14 cellular contexts compared by ENCODE assay signal in the genomic region with DNA sequence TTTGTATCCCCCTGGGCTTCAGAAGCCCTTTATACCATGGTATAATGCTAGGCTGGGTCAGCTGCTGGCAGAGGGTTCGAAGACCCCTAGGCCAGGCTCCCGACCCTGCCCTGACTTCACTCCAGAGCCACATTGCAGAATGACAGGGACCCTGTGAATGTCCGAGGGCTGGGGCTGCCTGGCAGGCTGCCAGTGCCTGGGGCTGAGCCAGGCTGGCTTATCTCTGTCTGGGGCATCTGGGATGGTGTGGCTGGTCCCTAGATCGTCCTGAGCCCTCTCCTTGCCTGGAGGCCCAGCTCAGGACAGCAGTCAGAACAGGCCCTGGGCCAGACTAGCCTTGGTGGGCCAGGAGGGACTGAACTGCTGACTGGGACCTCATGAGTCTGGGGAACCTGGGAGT. TPM values are rescaled to one million over a fixed set of nuclear protein-coding genes. Genes with fewer than 3 reads are reported as not detected.
"Had no signal": no experiment of that assay in that cellular context is flagged by ENCODE, and none has a peak within 500 bp of the region (broad histone marks: within the 10 kb centered on the region; RNA-seq: fewer than 3 reads in every experiment).

No MANE protein-coding gene starts in this region.

- ATAC-seq: activated T-helper 17 cell treated with anti-CD3 and anti-CD28 coated beads, Interleukin-2, amount 50 U/mL, for 72 hours; body of pancreas; left ventricle myocardium superior had no signal

- H3K4me3 ChIP-seq: body of pancreas, esophagus squamous epithelium had no signal

- DNase-seq: activated B cell treated with CpG ODN at 0.5 μM for 24 hours; activated CD4-positive, alpha-beta T cell treated with anti-CD3 and anti-CD28 coated beads, Interleukin-2, amount 10 ng/mL, durations not matched to agents 24 days and 14 days; activated naive CD4-positive, alpha-beta T cell treated with anti-CD3 and anti-CD28 coated beads, Interleukin-2, amount 10 ng/mL, durations not matched to agents 7 days and 5 days; body of pancreas; cerebellar nuclear complex; esophagus squamous epithelium; foreskin fibroblast; islet precursor cell; left ventricle myocardium superior; mesendoderm; nephron progenitor cell; stimulated activated CD4-positive, alpha-beta T cell treated with anti-CD3 and anti-CD28 coated beads, Interleukin-15, amount 100 ng/mL, for 24 hours; trophoblast cell had no signal

- H3K27me3 ChIP-seq: body of pancreas, esophagus squamous epithelium had no signal

- H3K27ac ChIP-seq: body of pancreas had no signal

- H3K9me3 ChIP-seq: body of pancreas, esophagus squamous epithelium had no signal

RNA-seq across cellular contexts. Expression of gene CCDC188, which starts 15.6 kb away (rescaled TPM):
- total RNA-seq: activated B cell treated with CpG ODN at 0.5 μM for 24 hours; activated CD4-positive, alpha-beta T cell treated with anti-CD3 and anti-CD28 coated beads, Interleukin-2, amount 10 ng/mL, durations not matched to agents 24 days and 14 days; body of pancreas had no signal
